In genomic region chr5:34924462-34924765, GRCh38 we compare ENCODE assay signal across 2 cellular contexts.
TF ChIP-seq lines count a peak whose summit lies in the region.

No MANE protein-coding gene starts in this region.

TF ChIP-seq in SK-N-SH, 30 proteins besides CTCF, POLR2A, EP300 and RAD21:
- no peak for TF ChIP-seq FOSL2 (IDR thresholded peaks at IDR 0.05; ENCODE audit: borderline replicate concordance, low read depth)
- no peak for TF ChIP-seq TCF12 (IDR thresholded peaks at IDR 0.05)
- TF ChIP-seq SIN3A (IDR thresholded peaks at IDR 0.05; ENCODE audit: borderline replicate concordance, low read depth, low read length), result no peak
- TF ChIP-seq FOXJ3 (CRISPR knock-in tag; IDR thresholded peaks at IDR 0.05), result no peak
- TF ChIP-seq RXRA (IDR thresholded peaks at IDR 0.05; ENCODE audit: borderline replicate concordance, low read depth), result no peak
- TF ChIP-seq GABPA (IDR thresholded peaks at IDR 0.05; ENCODE audit: low read depth), result no peak
- TF ChIP-seq USF1 (IDR thresholded peaks at IDR 0.05; ENCODE audit: borderline replicate concordance, low read depth), result no peak
- TF ChIP-seq IRF3 (IDR thresholded peaks at IDR 0.05; ENCODE audit: low read depth, low read length), result no peak
- no peak for TF ChIP-seq TAF1 (IDR thresholded peaks at IDR 0.05; ENCODE audit: borderline replicate concordance, low read depth, low read length)
- no peak for TF ChIP-seq NFIC (IDR thresholded peaks at IDR 0.05; ENCODE audit: borderline replicate concordance)
- TF ChIP-seq USF2 (IDR thresholded peaks at IDR 0.05; ENCODE audit: borderline replicate concordance, low read depth, low read length), result no peak
- TF ChIP-seq EZH2phosphoT487 (IDR thresholded peaks at IDR 0.05; ENCODE audit: borderline replicate concordance, low read depth), result no peak
- TF ChIP-seq CHD2 (IDR thresholded peaks at IDR 0.05; ENCODE audit: low read length, partially characterized antibody), result no peak
- TF ChIP-seq SMC3 (IDR thresholded peaks at IDR 0.05; ENCODE audit: low read depth, low read length), result no peak
- TF ChIP-seq NRF1 (IDR thresholded peaks at IDR 0.05; ENCODE audit: low read depth, low read length), result no peak

TF ChIP-seq in SK-N-SH treated with all-trans-retinoic acid at 6 μM for 48 hours, 23 proteins besides CTCF, POLR2A, EP300 and RAD21:
- TF ChIP-seq TOX (CRISPR knock-in tag; IDR thresholded peaks at IDR 0.05; ENCODE audit: borderline replicate concordance) (no peak), OSR1 (CRISPR knock-in tag; IDR thresholded peaks at IDR 0.05) (no peak), ZNF70 (CRISPR knock-in tag; IDR thresholded peaks at IDR 0.05) (no peak), ZFP30 (CRISPR knock-in tag; IDR thresholded peaks at IDR 0.05) (no peak), RARB (CRISPR knock-in tag; IDR thresholded peaks at IDR 0.05) (no peak), GLIS3 (CRISPR knock-in tag; IDR thresholded peaks at IDR 0.05) (no peak), ZNF8 (CRISPR knock-in tag; IDR thresholded peaks at IDR 0.05) (no peak), CREB5 (CRISPR knock-in tag; IDR thresholded peaks at IDR 0.05; ENCODE audit: low read depth) (no peak), POU6F1 (CRISPR knock-in tag; IDR thresholded peaks at IDR 0.05; ENCODE audit: borderline replicate concordance, low read depth) (no peak), ESRRG (CRISPR knock-in tag; IDR thresholded peaks at IDR 0.05) (no peak)
